11 cellular contexts compared by ENCODE assay signal in the genomic region with DNA sequence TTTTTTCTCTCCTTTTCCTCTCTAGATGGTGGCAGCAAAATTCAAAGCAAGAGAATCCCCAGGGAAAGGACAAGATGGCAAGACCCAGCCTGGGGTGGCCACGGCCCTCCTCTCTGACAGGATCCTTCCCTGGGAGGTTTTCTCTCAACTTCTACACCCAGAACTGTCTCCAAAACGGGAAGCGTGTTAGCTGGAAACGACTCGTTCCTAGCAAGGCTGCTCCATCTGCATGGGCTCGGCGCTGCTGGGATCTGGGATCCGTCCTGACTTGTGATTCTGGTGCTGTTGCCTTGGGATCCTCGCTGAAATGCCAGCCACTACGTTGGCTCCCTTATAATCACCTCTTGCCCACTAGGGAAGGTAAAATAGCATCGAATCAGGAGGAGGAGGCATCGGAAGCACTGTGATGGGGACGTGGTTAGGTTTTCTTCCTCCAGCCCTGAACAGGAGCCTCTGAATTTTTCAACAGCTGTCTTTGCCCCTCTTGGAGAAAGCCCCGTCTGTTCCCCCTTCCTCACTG.
DNase-seq lines count a peak whose midpoint lies in the region; ATAC-seq lines count a peak whose summit lies in the region.
"Had no signal": no experiment of that assay in that cellular context is flagged by ENCODE, and none has a peak within 500 bp of the region (broad histone marks: within the 10 kb centered on the region; RNA-seq: fewer than 3 reads in every experiment).

No MANE protein-coding gene starts in this region.

- H3K4me3 Mint-ChIP-seq in effector memory CD8-positive, alpha-beta T cell = no peak overlapping the region
- H3K4me3 Mint-ChIP-seq: CD8-positive, alpha-beta memory T cell; T-cell had no signal

- no peaks in the 10 kb centered on the region for H3K27me3 Mint-ChIP-seq in effector memory CD8-positive, alpha-beta T cell
- H3K27me3 Mint-ChIP-seq: CD8-positive, alpha-beta memory T cell; T-cell had no signal

- H3K27me3 ChIP-seq in skeletal muscle tissue (ENCODE audit: control insufficient read depth in 3 of 3, insufficient read depth in 3 of 3, low read length in 3 of 3) = no peaks in the 10 kb centered on the region
- H3K27me3 ChIP-seq: BLaER1 had no signal

- peak overlapping the region; percentile 51 for H3K27ac ChIP-seq in angular gyrus (ENCODE audit: low read depth, low read length)
- peak overlapping the region; percentile 82 for H3K27ac ChIP-seq in skeletal muscle tissue (ENCODE audit: low read depth, low read length)
- H3K27ac ChIP-seq: BLaER1 had no signal

- H3K36me3 Mint-ChIP-seq in effector memory CD8-positive, alpha-beta T cell (ENCODE audit: insufficient read depth) = no peaks in the 10 kb centered on the region
- H3K36me3 Mint-ChIP-seq: CD8-positive, alpha-beta memory T cell; T-cell had no signal

- H3K4me1 ChIP-seq in skeletal muscle tissue (ENCODE audit: control insufficient read depth in 3 of 3, insufficient read depth in 3 of 3, low read length in 3 of 3) = peaks cover 22 to 31% (median 28%) of the 10 kb centered on the region in 3 donors

- H3K27ac Mint-ChIP-seq in effector memory CD8-positive, alpha-beta T cell = no peak overlapping the region
- H3K27ac Mint-ChIP-seq: T-cell had no signal

- no peaks in the 10 kb centered on the region for H3K36me3 ChIP-seq in skeletal muscle tissue (ENCODE audit: control insufficient read depth in 3 of 3, insufficient read depth in 3 of 3, low read length in 3 of 3)
- H3K36me3 ChIP-seq: BLaER1 had no signal

- no peaks in the 10 kb centered on the region for H3K9me3 Mint-ChIP-seq in effector memory CD8-positive, alpha-beta T cell
- H3K9me3 Mint-ChIP-seq: CD8-positive, alpha-beta memory T cell; T-cell had no signal

- no peaks in the 10 kb centered on the region for H3K9me3 ChIP-seq in skeletal muscle tissue (ENCODE audit: control insufficient read depth in 3 of 3, low read length in 3 of 3)
- H3K9me3 ChIP-seq: BLaER1 had no signal

- no peak overlapping the region for H3K4me3 ChIP-seq in skeletal muscle tissue (ENCODE audit: low read length in 3 of 3)
- H3K4me3 ChIP-seq: BLaER1 had no signal

- peak; percentile 85 for DNase-seq in NCI-H446 treated with DMSO at 0.1 percent for 48 hours (lab: John Stamatoyannopoulos, UW)
- peak; percentile 62 for DNase-seq in mesenteric fat pad (ENCODE audit: low spot score)
- DNase-seq in effector memory CD8-positive, alpha-beta T cell = no peak
- DNase-seq in GM19240 (ENCODE audit: insufficient read length, low spot score) = no peak
- DNase-seq in NCI-H2029 (lab: John Stamatoyannopoulos, UW) = no peak
- DNase-seq: CD8-positive, alpha-beta memory T cell; KBM-7; T-cell had no signal

- ATAC-seq in effector memory CD8-positive, alpha-beta T cell (replicated peaks) = no peak
- ATAC-seq: T-cell had no signal

- H3K9ac ChIP-seq in skeletal muscle tissue (ENCODE audit: low read depth in 1 of 3, low read length in 3 of 3) = peak overlapping the region in 1 of 3 donors; percentile 82
- H3K9ac ChIP-seq: BLaER1 had no signal

- H3K4me1 Mint-ChIP-seq in effector memory CD8-positive, alpha-beta T cell (ENCODE audit: low read depth in 2 of 2) = no peaks in the 10 kb centered on the region
- H3K4me1 Mint-ChIP-seq: CD8-positive, alpha-beta memory T cell; T-cell had no signal

Comparison
In these comparisons a context has a peak if more than half of its experiments do, and no peak if none do; other contexts are left out.
1. DNase-seq: peak in NCI-H446 treated with DMSO at 0.1 percent for 48 hours (single experiment) and mesenteric fat pad (single experiment); none in effector memory CD8-positive, alpha-beta T cell (0 of 3), GM19240 (single experiment) and NCI-H2029 (single experiment).